8 cellular contexts compared by ENCODE assay signal in genomic region chr9:74770508-74771261, GRCh38.
A peak's percentile ranks its signal among the peaks of the same experiment; 100 is the strongest.
DNase-seq lines count a peak whose midpoint lies in the region; ATAC-seq lines count a peak whose summit lies in the region.

No MANE protein-coding gene starts in this region.

- no peaks in the 10 kb centered on the region for H3K9me3 Mint-ChIP-seq in activated CD4-positive, alpha-beta memory T cell treated with anti-CD3 and anti-CD28 coated beads for 36 hours

- POLR2A ChIA-PET in activated CD4-positive, alpha-beta memory T cell treated with anti-CD3 and anti-CD28 coated beads for 36 hours (lab: Charles Lee): no interaction called here

- H3K36me3 Mint-ChIP-seq in activated CD4-positive, alpha-beta memory T cell treated with anti-CD3 and anti-CD28 coated beads for 36 hours: no peaks in the 10 kb centered on the region

- intact Hi-C loops in activated CD4-positive, alpha-beta memory T cell treated with anti-CD3 and anti-CD28 coated beads for 36 hours (cut with micrococcal nuclease): loop anchor here (5.0 to 10.0 kb wide), 6 partner anchors 117 to 1653 kb away; partner anchors contain the start of gene TRPM6

- peak overlapping the region; percentile 44 for H3K4me3 Mint-ChIP-seq in activated CD4-positive, alpha-beta memory T cell treated with anti-CD3 and anti-CD28 coated beads for 36 hours

- peak overlapping the region; percentile 70 for H3K27ac Mint-ChIP-seq in activated CD4-positive, alpha-beta memory T cell treated with anti-CD3 and anti-CD28 coated beads for 36 hours

- peaks cover 17% of the 10 kb centered on the region for H3K27me3 Mint-ChIP-seq in activated CD4-positive, alpha-beta memory T cell treated with anti-CD3 and anti-CD28 coated beads for 36 hours

- peak; percentile 3 for DNase-seq in DMS 273 treated with DMSO at 0.1 percent for 48 hours (lab: John Stamatoyannopoulos, UW)
- peak; percentile 9 for DNase-seq in LHCN-M2 (ENCODE audit: low read depth)
- DNase-seq in activated CD4-positive, alpha-beta memory T cell treated with anti-CD3 and anti-CD28 coated beads for 36 hours: peak; percentile 60
- peak; percentile 66 for DNase-seq in germinal center (ENCODE audit: low spot score)
- DNase-seq in stimulated activated CD4-positive, alpha-beta T cell treated with anti-CD3 and anti-CD28 coated beads, Interleukin-2, amount 100 ng/mL, for 48 hours: peak; percentile 21 to 48
- no peak for DNase-seq in DMS79 treated with DMSO at 0.1 percent for 48 hours (lab: John Stamatoyannopoulos, UW)

- ATAC-seq in GM21576 (IDR thresholded peaks at IDR 0.05; ENCODE audit: unreplicated experiment): peak; percentile 57
- ATAC-seq in GM18873 (IDR thresholded peaks at IDR 0.05; ENCODE audit: low FRiP score, unreplicated experiment): no peak

- CTCF ChIA-PET in activated CD4-positive, alpha-beta memory T cell treated with anti-CD3 and anti-CD28 coated beads for 36 hours (lab: Charles Lee): interaction anchor here (1.0 to 4.8 kb wide), 5 partner anchors 13 to 262 kb away, joined by 3 to 34 read pairs (median 3); partner anchors contain the start of gene CARNMT1

- H3K4me1 Mint-ChIP-seq in activated CD4-positive, alpha-beta memory T cell treated with anti-CD3 and anti-CD28 coated beads for 36 hours (ENCODE audit: low read depth): peaks cover 14% of the 10 kb centered on the region
